8 cellular contexts compared by ENCODE assay signal in the genomic region with DNA sequence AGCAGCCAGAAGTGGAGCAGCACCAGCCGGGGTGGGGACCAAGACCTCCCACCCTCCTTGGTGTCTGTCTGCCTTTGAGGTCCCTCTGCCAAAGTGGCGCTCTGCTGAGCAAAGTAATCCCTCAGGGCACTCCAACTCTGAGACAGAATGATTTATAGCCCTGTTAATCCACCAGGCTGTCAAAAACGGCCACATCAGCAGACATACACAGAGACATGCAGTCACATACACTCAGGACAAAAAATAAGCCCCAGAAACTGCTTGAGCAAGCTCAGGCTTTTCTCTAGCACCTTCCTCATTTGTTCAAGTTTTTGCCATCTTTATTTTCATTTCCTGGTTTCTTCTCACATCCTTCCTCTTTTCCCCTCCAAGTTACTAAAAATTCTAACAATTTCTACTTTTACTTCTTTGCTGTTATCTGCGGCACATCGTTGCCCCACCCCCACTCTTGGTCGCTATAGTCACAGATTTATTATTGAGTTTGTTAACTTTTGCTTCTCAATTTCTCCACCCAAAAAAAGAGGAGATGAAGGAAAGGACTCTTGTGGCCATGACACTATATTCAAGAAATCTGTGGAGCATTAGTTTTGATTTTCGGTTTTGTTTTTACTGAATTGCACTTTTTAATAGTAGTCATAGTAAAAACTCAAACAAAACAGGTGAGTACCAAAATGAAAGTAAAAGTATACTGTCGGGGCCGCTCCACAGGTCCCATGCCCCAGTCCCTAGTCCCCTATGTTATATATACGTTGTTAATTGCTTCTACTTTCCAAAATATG. TPM values are rescaled to one million over a fixed set of nuclear protein-coding genes. Genes with fewer than 3 reads are reported as not detected.
DNase-seq lines count a peak whose midpoint lies in the region; ATAC-seq and TF ChIP-seq lines count a peak whose summit lies in the region.

No MANE protein-coding gene starts in this region.

- peaks cover 3% of the 10 kb centered on the region for H3F3A ChIP-seq in SK-N-SH (replicated peaks; ENCODE audit: insufficient read depth)

- no peaks in the 10 kb centered on the region for H3K27me3 Mint-ChIP-seq in activated CD8-positive, alpha-beta T cell treated with anti-CD3 and anti-CD28 coated beads for 36 hours

- CTCF ChIA-PET in SK-N-SH (lab: Yijun Ruan, JAX) = interaction anchor here (0.6 to 2.8 kb wide), 3 partner anchors 68 to 226 kb away, joined by 3 to 7 read pairs (median 3); no protein-coding TSS in a partner anchor
- CTCF ChIA-PET in activated CD8-positive, alpha-beta T cell treated with anti-CD3 and anti-CD28 coated beads for 36 hours (lab: Charles Lee) = interaction anchor here (1.3 to 1.4 kb wide), 2 partner anchors 18 to 68 kb away, joined by 3 read pairs; no protein-coding TSS in a partner anchor

- no peaks in the 10 kb centered on the region for H3K27me3 ChIP-seq in SK-N-SH (ENCODE audit: insufficient read depth)
- H3K27me3 ChIP-seq in right lobe of liver = no peaks in the 10 kb centered on the region

- H3K4me2 ChIP-seq in SK-N-SH = no peak overlapping the region

- H3K36me3 ChIP-seq in SK-N-SH (replicated peaks in 1 of 2; ENCODE audit: control insufficient read depth in 1 of 2, insufficient read depth in 2 of 2, low read length in 1 of 2) = no peaks in the 10 kb centered on the region
- H3K36me3 ChIP-seq in right lobe of liver = no peaks in the 10 kb centered on the region

- TF ChIP-seq RAD21 in SK-N-SH (IDR thresholded peaks at IDR 0.05; ENCODE audit: low read length) = no peak

- H3K9me3 Mint-ChIP-seq in activated CD8-positive, alpha-beta T cell treated with anti-CD3 and anti-CD28 coated beads for 36 hours = no peaks in the 10 kb centered on the region

- H3K9me3 ChIP-seq in SK-N-SH = no peaks in the 10 kb centered on the region
- H3K9me3 ChIP-seq in right lobe of liver = no peaks in the 10 kb centered on the region

- TF ChIP-seq POLR2A in NB4 (IDR thresholded peaks at IDR 0.05; ENCODE audit: extremely low read depth, insufficient read length) (no peak), right lobe of liver (IDR thresholded peaks at IDR 0.05) (no peak)

- no peak for ATAC-seq in SK-N-SH treated with all-trans-retinoic acid at 6 μM for 48 hours
- peak; percentile 63 for ATAC-seq in HG02678 (IDR thresholded peaks at IDR 0.05; ENCODE audit: unreplicated experiment)
- peak; percentile 74 for ATAC-seq in activated CD8-positive, alpha-beta T cell treated with anti-CD3 and anti-CD28 coated beads for 36 hours
- peak; percentile 45 to 66 (median 57) for ATAC-seq in right lobe of liver

- no peak for TF ChIP-seq CTCF in SK-N-SH (IDR thresholded peaks at IDR 0.05)
- TF ChIP-seq CTCF in NB4 (IDR thresholded peaks at IDR 0.05; ENCODE audit: low read depth, low read length) = no peak
- no peak for TF ChIP-seq CTCF in activated CD8-positive, alpha-beta T cell treated with anti-CD3 and anti-CD28 coated beads for 36 hours (IDR thresholded peaks at IDR 0.05)
- no peak for TF ChIP-seq CTCF in right lobe of liver (IDR thresholded peaks at IDR 0.05)

- H3K27ac Mint-ChIP-seq in activated CD8-positive, alpha-beta T cell treated with anti-CD3 and anti-CD28 coated beads for 36 hours = peak overlapping the region; percentile 75

- H3K9ac ChIP-seq in SK-N-SH = no peak overlapping the region

- no peaks in the 10 kb centered on the region for H3K9me2 ChIP-seq in SK-N-SH

- POLR2A ChIA-PET in SK-N-SH (lab: Yijun Ruan, JAX) = no interaction called here
- POLR2A ChIA-PET in activated CD8-positive, alpha-beta T cell treated with anti-CD3 and anti-CD28 coated beads for 36 hours (lab: Charles Lee) = no interaction called here

- H2AFZ ChIP-seq in SK-N-SH (ENCODE audit: low read depth) = no peak overlapping the region

- intact Hi-C loops in activated CD8-positive, alpha-beta T cell treated with anti-CD3 and anti-CD28 coated beads for 36 hours (cut with micrococcal nuclease) = no loop called here
- intact Hi-C loops in right lobe of liver (cut with DNase I) = no loop called here

- H4K20me1 ChIP-seq in SK-N-SH (ENCODE audit: insufficient read depth) = no peaks in the 10 kb centered on the region

- WGBS in SK-N-SH (ENCODE audit: low lambda C conversion rate) = 73% methylated on average over 10 of the region's 10 CpGs
- WGBS in right lobe of liver (ENCODE audit: insufficient coverage, low coverage, low lambda C conversion rate, missing lambda C conversion rate) = 46% methylated on average over 10 of the region's 10 CpGs

- no peak overlapping the region for H3K4me3 ChIP-seq in SK-N-SH (ENCODE audit: low read depth in 2 of 2, low read length in 1 of 2)
- peak overlapping the region; percentile 33 for H3K4me3 ChIP-seq in NB4 (ENCODE audit: low read depth, low read length)
- H3K4me3 ChIP-seq in right lobe of liver = peak overlapping the region in 2 of 3 donors; percentile 4 to 17

- peaks cover 8 to 14% of the 10 kb centered on the region in 2 experiments for H3K4me1 ChIP-seq in SK-N-SH (ENCODE audit: control insufficient read depth in 1 of 2, insufficient read depth in 2 of 2, low read depth in 1 of 2, low read length in 1 of 2)
- no peaks in the 10 kb centered on the region for H3K4me1 ChIP-seq in right lobe of liver

- peaks cover 57% of the 10 kb centered on the region for H3K4me1 Mint-ChIP-seq in activated CD8-positive, alpha-beta T cell treated with anti-CD3 and anti-CD28 coated beads for 36 hours (ENCODE audit: low read depth)

- H3K27ac ChIP-seq in SK-N-SH (ENCODE audit: low read depth in 2 of 2, low read length in 1 of 2) (no peak overlapping the region), right lobe of liver (no peak overlapping the region)

- DNase-seq in SK-N-SH = peak; percentile 44
- DNase-seq in NB4 (ENCODE audit: low read depth) = peak; percentile 82
- DNase-seq in activated CD8-positive, alpha-beta T cell treated with anti-CD3 and anti-CD28 coated beads for 36 hours = peak; percentile 55
- DNase-seq in right lobe of liver = no peak
- DNase-seq in NCI-H146 (lab: John Stamatoyannopoulos, UW) = no peak
- DNase-seq in NK-92 (lab: John Stamatoyannopoulos, UW; ENCODE audit: unreplicated experiment) = no peak

- H3K79me2 ChIP-seq in SK-N-SH (ENCODE audit: insufficient read depth) = no peaks in the 10 kb centered on the region

- H3K4me3 Mint-ChIP-seq in activated CD8-positive, alpha-beta T cell treated with anti-CD3 and anti-CD28 coated beads for 36 hours = peak overlapping the region; percentile 64

- peak in 1 of 2 experiments; percentile 13; a peak in 1 of 4 replicates for TF ChIP-seq EP300 in SK-N-SH (IDR thresholded peaks at IDR 0.05; ENCODE audit: borderline replicate concordance in 1 of 2, low read depth in 1 of 2, low read length in 1 of 2)

- no peaks in the 10 kb centered on the region for H3K36me3 Mint-ChIP-seq in activated CD8-positive, alpha-beta T cell treated with anti-CD3 and anti-CD28 coated beads for 36 hours (ENCODE audit: low read depth)

TF ChIP-seq in SK-N-SH treated with all-trans-retinoic acid at 6 μM for 48 hours, 23 proteins besides CTCF, POLR2A, EP300 and RAD21 (continues in another document):
- no peak for TF ChIP-seq OSR1 (CRISPR knock-in tag; IDR thresholded peaks at IDR 0.05)
- no peak for TF ChIP-seq BACH2 (CRISPR knock-in tag; IDR thresholded peaks at IDR 0.05; ENCODE audit: borderline replicate concordance)
- TF ChIP-seq, protein P1, sequence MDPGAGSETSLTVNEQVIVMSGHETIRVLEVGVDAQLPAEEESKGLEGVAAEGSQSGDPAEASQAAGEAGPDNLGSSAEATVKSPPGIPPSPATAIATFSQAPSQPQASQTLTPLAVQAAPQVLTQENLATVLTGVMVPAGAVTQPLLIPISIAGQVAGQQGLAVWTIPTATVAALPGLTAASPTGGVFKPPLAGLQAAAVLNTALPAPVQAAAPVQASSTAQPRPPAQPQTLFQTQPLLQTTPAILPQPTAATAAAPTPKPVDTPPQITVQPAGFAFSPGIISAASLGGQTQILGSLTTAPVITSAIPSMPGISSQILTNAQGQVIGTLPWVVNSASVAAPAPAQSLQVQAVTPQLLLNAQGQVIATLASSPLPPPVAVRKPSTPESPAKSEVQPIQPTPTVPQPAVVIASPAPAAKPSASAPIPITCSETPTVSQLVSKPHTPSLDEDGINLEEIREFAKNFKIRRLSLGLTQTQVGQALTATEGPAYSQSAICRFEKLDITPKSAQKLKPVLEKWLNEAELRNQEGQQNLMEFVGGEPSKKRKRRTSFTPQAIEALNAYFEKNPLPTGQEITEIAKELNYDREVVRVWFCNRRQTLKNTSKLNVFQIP (CRISPR knock-in tag; IDR thresholded peaks at IDR 0.05; ENCODE audit: borderline replicate concordance, low read depth) = no peak
- no peak for TF ChIP-seq ZNF8 (CRISPR knock-in tag; IDR thresholded peaks at IDR 0.05)
- no peak for TF ChIP-seq CSDC2 (CRISPR knock-in tag; IDR thresholded peaks at IDR 0.05)
- TF ChIP-seq ESRRG (CRISPR knock-in tag; IDR thresholded peaks at IDR 0.05) = no peak
- TF ChIP-seq, protein P2, sequence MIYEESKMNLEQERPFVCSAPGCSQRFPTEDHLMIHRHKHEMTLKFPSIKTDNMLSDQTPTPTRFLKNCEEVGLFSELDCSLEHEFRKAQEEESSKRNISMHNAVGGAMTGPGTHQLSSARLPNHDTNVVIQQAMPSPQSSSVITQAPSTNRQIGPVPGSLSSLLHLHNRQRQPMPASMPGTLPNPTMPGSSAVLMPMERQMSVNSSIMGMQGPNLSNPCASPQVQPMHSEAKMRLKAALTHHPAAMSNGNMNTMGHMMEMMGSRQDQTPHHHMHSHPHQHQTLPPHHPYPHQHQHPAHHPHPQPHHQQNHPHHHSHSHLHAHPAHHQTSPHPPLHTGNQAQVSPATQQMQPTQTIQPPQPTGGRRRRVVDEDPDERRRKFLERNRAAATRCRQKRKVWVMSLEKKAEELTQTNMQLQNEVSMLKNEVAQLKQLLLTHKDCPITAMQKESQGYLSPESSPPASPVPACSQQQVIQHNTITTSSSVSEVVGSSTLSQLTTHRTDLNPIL (CRISPR knock-in tag; IDR thresholded peaks at IDR 0.05; ENCODE audit: low read depth) = no peak
- TF ChIP-seq TCF4 (CRISPR knock-in tag; IDR thresholded peaks at IDR 0.05; ENCODE audit: borderline replicate concordance) = no peak
- no peak for TF ChIP-seq ZFP3 (CRISPR knock-in tag; IDR thresholded peaks at IDR 0.05)
- no peak for TF ChIP-seq GLIS3 (CRISPR knock-in tag; IDR thresholded peaks at IDR 0.05)

RNA-seq across cellular contexts. Expression of a gene that starts 17.4 kb away (rescaled TPM):
- polyA plus RNA-seq in SK-N-SH (2012; rRNA removed) = 1.0 and 1.2 TPM in 2 replicates
- 0.66 and 0.71 TPM in 2 replicates for polyA plus RNA-seq in SK-N-SH (2012; cell fraction: cytosol; rRNA removed)
- 1.2 and 1.4 TPM in 2 replicates for polyA plus RNA-seq in SK-N-SH (2012; cell fraction: nucleus; rRNA removed)
- under 1 TPM; 0.81 to 0.98 TPM for total RNA-seq in activated CD8-positive, alpha-beta T cell treated with anti-CD3 and anti-CD28 coated beads for 36 hours
- total RNA-seq in right lobe of liver = 1 to 10 TPM in 5 of 6 experiments, under 1 TPM in 1; 0.99 to 2.8 (median 1.8) TPM

Comparison
In these comparisons a context has a peak if more than half of its experiments do, and no peak if none do; other contexts are left out.
1. DNase-seq: peak in SK-N-SH (single experiment), NB4 (single experiment) and activated CD8-positive, alpha-beta T cell treated with anti-CD3 and anti-CD28 coated beads for 36 hours (single experiment); none in right lobe of liver (0 of 3), NCI-H146 (single experiment) and NK-92 (single experiment).
2. H3K4me3 ChIP-seq: peak in NB4 (single experiment) and right lobe of liver (2 of 3); none in SK-N-SH (0 of 2).